Comparison of ENCODE assay signal across 1 cellular context in genomic region chr20:49534314-49534713, GRCh38.
TF ChIP-seq lines count a peak whose summit lies in the region.

No MANE protein-coding gene starts in this region.

TF ChIP-seq in K562, 482 proteins besides CTCF, POLR2A, EP300 and RAD21 (continued from another document):
- TF ChIP-seq ZNF197 (CRISPR knock-in tag; IDR thresholded peaks at IDR 0.05; ENCODE audit: low read depth) (no peak), ZNF274 (IDR thresholded peaks at IDR 0.05; ENCODE audit: borderline replicate concordance, low read depth, low read length) (no peak), EZH2 (IDR thresholded peaks at IDR 0.05; ENCODE audit: borderline replicate concordance, low read depth, low read length) (no peak)
TF ChIP-seq in K562: peak in this region for 5.
